Comparison of ENCODE assay signal across 35 cellular contexts in the genomic region with DNA sequence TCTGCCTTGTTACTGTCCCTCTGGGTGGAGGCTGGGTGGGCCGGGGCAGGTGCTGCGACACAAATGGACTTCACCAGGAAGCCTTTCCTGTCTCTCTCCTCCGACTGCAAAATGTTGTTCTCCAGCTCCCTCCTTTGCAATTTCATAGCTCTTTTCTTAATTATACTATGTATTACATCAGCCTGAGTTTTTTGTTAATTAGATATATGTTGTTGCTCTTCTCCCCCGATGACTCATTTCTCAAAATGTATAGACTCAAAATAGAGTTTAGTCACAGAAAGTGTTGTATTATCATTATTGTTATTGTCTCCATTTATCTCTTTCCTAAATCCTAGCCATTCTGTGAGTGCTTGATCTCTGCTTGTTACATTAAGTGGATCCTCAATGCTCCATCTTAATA.
"Had no signal": no experiment of that assay in that cellular context is flagged by ENCODE, and none has a peak within 500 bp of the region (broad histone marks: within the 10 kb centered on the region; RNA-seq: fewer than 3 reads in every experiment).

No MANE protein-coding gene starts in this region.

- H3K4me3 Mint-ChIP-seq: activated CD4-positive, alpha-beta memory T cell treated with anti-CD3 and anti-CD28 coated beads, Interleukin-2, amount 10 ng/mL, durations not matched to agents 7 days and 5 days; activated CD8-positive, alpha-beta memory T cell treated with anti-CD3 and anti-CD28 coated beads, Interleukin-2, amount 10 ng/mL, durations not matched to agents 7 days and 5 days; activated naive CD4-positive, alpha-beta T cell treated with anti-CD3 and anti-CD28 coated beads for 36 hours; central memory CD8-positive, alpha-beta T cell had no signal

- DNase-seq: activated CD4-positive, alpha-beta memory T cell treated with anti-CD3 and anti-CD28 coated beads, Interleukin-2, amount 10 ng/mL, durations not matched to agents 7 days and 5 days; activated CD4-positive, alpha-beta T cell treated with anti-CD3 and anti-CD28 coated beads for 1 hour; activated CD4-positive, CD25-positive, alpha-beta regulatory T cell; activated CD8-positive, alpha-beta memory T cell treated with anti-CD3 and anti-CD28 coated beads for 24 hours; activated CD8-positive, alpha-beta memory T cell treated with anti-CD3 and anti-CD28 coated beads, Interleukin-2, amount 10 ng/mL, durations not matched to agents 7 days and 5 days; activated CD8-positive, alpha-beta memory T cell treated with anti-CD3 and anti-CD28 coated beads, Interleukin-2, amount 50 U/mL, for 48 hours; activated gamma-delta T cell; activated naive CD4-positive, alpha-beta T cell treated with anti-CD3 and anti-CD28 coated beads for 36 hours; activated T-cell treated with anti-CD3 and anti-CD28 coated beads, Interleukin-2, amount 50 U/mL, for 1 hour; adrenal gland; body of pancreas; Kasumi-1; MM.1S; MV-4-11; NCI-H1092; NCI-H1436 treated with DMSO at 0.1 percent for 48 hours; NCI-H1694 treated with DMSO at 0.1 percent for 48 hours; NCI-H2029 treated with DMSO at 0.1 percent for 48 hours; NCI-H2107; NCI-H2171; NCI-H510A; NCI-H526; NCI-H748 treated with DMSO at 0.1 percent for 48 hours; PC-3; Peyer's patch; RPMI8226; SHP77 treated with DMSO at 0.1 percent for 48 hours; T-helper 2 cell; T-helper 9 cell; WERI-Rb-1 had no signal

- H3K4me1 ChIP-seq: adrenal gland, body of pancreas had no signal

- H3K27ac ChIP-seq: adrenal gland, body of pancreas, Peyer's patch, WERI-Rb-1 had no signal

- H3K36me3 ChIP-seq: adrenal gland, Peyer's patch, SJSA1, WERI-Rb-1 had no signal

- ATAC-seq: body of pancreas, PC-3, SK-N-SH treated with all-trans-retinoic acid at 6 μM for 48 hours had no signal

- H3K9me3 Mint-ChIP-seq: activated CD4-positive, alpha-beta memory T cell treated with anti-CD3 and anti-CD28 coated beads, Interleukin-2, amount 10 ng/mL, durations not matched to agents 7 days and 5 days; activated naive CD4-positive, alpha-beta T cell treated with anti-CD3 and anti-CD28 coated beads for 36 hours; activated naive CD4-positive, alpha-beta T cell treated with anti-CD3 and anti-CD28 coated beads, Interleukin-2, amount 50 U/mL, for 72 hours; activated T-helper 2 cell treated with anti-CD3 and anti-CD28 coated beads, Interferon-gamma antibody, Interleukin-2, Interleukin-4, amounts not matched to agents 10 μg/mL and 5 μg/mL and 100 μg/mL, durations not matched to agents 14 hours and 24 hours and 36 hours; central memory CD8-positive, alpha-beta T cell had no signal

- H3K4me1 Mint-ChIP-seq: central memory CD8-positive, alpha-beta T cell had no signal

- H3K27ac Mint-ChIP-seq: activated CD4-positive, alpha-beta memory T cell treated with anti-CD3 and anti-CD28 coated beads, Interleukin-2, amount 10 ng/mL, durations not matched to agents 7 days and 5 days; activated CD8-positive, alpha-beta memory T cell treated with anti-CD3 and anti-CD28 coated beads, Interleukin-2, amount 10 ng/mL, durations not matched to agents 7 days and 5 days; activated naive CD4-positive, alpha-beta T cell treated with anti-CD3 and anti-CD28 coated beads for 36 hours; activated T-helper 2 cell treated with anti-CD3 and anti-CD28 coated beads, Interferon-gamma antibody, Interleukin-2, Interleukin-4, amounts not matched to agents 10 μg/mL and 5 μg/mL and 100 μg/mL, durations not matched to agents 14 hours and 24 hours and 36 hours had no signal

- H3K9me3 ChIP-seq: adrenal gland, body of pancreas, Peyer's patch, SJSA1 had no signal

- H3K27me3 Mint-ChIP-seq: activated CD4-positive, alpha-beta memory T cell treated with anti-CD3 and anti-CD28 coated beads, Interleukin-2, amount 10 ng/mL, durations not matched to agents 7 days and 5 days had no signal

- H3K36me3 Mint-ChIP-seq: activated CD8-positive, alpha-beta memory T cell treated with anti-CD3 and anti-CD28 coated beads, Interleukin-2, amount 10 ng/mL, durations not matched to agents 7 days and 5 days; activated naive CD4-positive, alpha-beta T cell treated with anti-CD3 and anti-CD28 coated beads, Interleukin-2, amount 50 U/mL, for 72 hours had no signal

- H3K4me3 ChIP-seq: adrenal gland, body of pancreas, Peyer's patch, SJSA1 had no signal

- H3K27me3 ChIP-seq: adrenal gland, body of pancreas, Peyer's patch, SJSA1 had no signal
